In the genomic region with DNA sequence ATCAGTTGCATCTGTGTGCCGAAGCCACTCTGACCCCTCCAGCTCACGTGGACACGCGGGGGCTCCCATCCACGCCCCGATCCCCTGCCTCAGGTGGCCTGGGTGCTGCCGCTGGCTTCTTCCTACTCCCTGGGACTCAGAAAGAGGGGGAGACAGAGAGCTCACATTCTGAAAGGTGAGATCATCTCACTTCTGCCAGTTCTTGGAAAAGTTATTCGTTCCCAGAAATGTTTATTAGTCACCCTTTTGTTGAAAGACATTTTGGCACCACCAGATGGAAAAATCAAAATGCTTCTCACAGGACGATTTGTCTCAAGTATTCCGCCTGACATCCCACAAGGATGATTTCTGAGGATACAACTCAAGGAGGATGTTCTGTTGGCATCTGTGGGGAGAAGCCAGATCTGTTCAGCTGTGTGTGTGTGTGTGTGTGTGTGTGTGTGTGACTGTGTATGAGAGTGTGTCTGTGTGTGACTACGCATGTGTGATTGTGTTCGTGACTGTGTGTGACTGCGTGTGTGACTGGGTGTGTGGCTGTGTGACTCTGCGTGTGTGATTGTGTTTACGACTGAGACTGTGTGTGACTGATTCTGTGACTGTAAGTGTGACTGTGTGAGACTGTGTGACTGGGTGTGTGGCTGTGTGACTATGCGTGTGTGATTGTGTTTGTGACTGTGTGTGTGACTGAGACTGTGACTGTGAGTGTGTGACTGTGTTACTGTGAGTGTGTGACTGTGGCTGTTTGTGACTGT, we compare ENCODE assay signal across 15 cellular contexts.
DNase-seq lines count a peak whose midpoint lies in the region; ATAC-seq and TF ChIP-seq lines count a peak whose summit lies in the region.
"Had no signal": no experiment of that assay in that cellular context is flagged by ENCODE, and none has a peak within 500 bp of the region (broad histone marks: within the 10 kb centered on the region; RNA-seq: fewer than 3 reads in every experiment).

No MANE protein-coding gene starts in this region.

- in situ Hi-C loops in astrocyte of the cerebellum (cut with HindIII; ENCODE audit: low sequenced_read_pairs): no loop called here

- TF ChIP-seq CTCF in astrocyte of the cerebellum (IDR thresholded peaks at IDR 0.05; ENCODE audit: low read depth, low read length, missing control alignments) (peak; percentile 16), suprapubic skin (IDR thresholded peaks at IDR 0.05) (no peak)

- POLR2A ChIA-PET in activated CD4-positive, alpha-beta T cell treated with anti-CD3 and anti-CD28 coated beads for 36 hours (lab: Charles Lee): interaction anchor here (0.8 kb wide), 1 partner anchor 24 kb away, joined by 3 read pairs; no protein-coding TSS in a partner anchor

- intact Hi-C loops in activated CD4-positive, alpha-beta T cell treated with anti-CD3 and anti-CD28 coated beads for 36 hours (cut with DNase I, micrococcal nuclease): loop anchor here (1.0 to 2.0 kb wide), 2 partner anchors 46 to 62 kb away; no protein-coding TSS in a partner anchor

- 25% methylated on average over 13 of the region's 16 CpGs for WGBS in suprapubic skin

- no peaks in the 10 kb centered on the region for H3K9me3 ChIP-seq in suprapubic skin
- H3K9me3 ChIP-seq: right lobe of liver had no signal

- H3K36me3 ChIP-seq in suprapubic skin: no peaks in the 10 kb centered on the region
- H3K36me3 ChIP-seq: right lobe of liver had no signal

- no peak overlapping the region for H3K4me3 Mint-ChIP-seq in activated CD4-positive, alpha-beta T cell treated with anti-CD3 and anti-CD28 coated beads for 36 hours
- H3K4me3 Mint-ChIP-seq: mesothelial cell of epicardium had no signal

- peak; percentile 26 for DNase-seq in activated CD4-positive, alpha-beta T cell treated with anti-CD3 and anti-CD28 coated beads for 36 hours
- DNase-seq in activated CD4-positive, alpha-beta T cell treated with anti-CD3 and anti-CD28 coated beads, Interleukin-2, amount 50 U/mL, for 48 hours: no peak
- peak; percentile 70 for DNase-seq in astrocyte of the cerebellum (ENCODE audit: low read depth)
- peak; percentile 26 for DNase-seq in glomerular visceral epithelial cell (ENCODE audit: extremely low spot score)
- DNase-seq in suprapubic skin (ENCODE audit: low spot score in 2 of 2): peak in 1 of 2 donors; percentile 71
- DNase-seq in GOT3 (lab: John Stamatoyannopoulos, UW): no peak
- no peak for DNase-seq in stimulated activated naive CD4-positive, alpha-beta T cell (lab: John Stamatoyannopoulos, UW)
- DNase-seq: cortex of kidney, DMS79 treated with DMSO at 0.1 percent for 48 hours, KG1, RPMI8226 had no signal

- CTCF ChIA-PET in activated CD4-positive, alpha-beta T cell treated with anti-CD3 and anti-CD28 coated beads for 36 hours (lab: Charles Lee): interaction anchor here (0.8 to 1.2 kb wide), 2 partner anchors 11 to 45 kb away, joined by 3 to 6 read pairs; no protein-coding TSS in a partner anchor

- peak; percentile 51 for TF ChIP-seq EP300 in suprapubic skin (IDR thresholded peaks at IDR 0.05)

- H3K4me1 ChIP-seq in suprapubic skin: peaks cover 29% of the 10 kb centered on the region
- H3K4me1 ChIP-seq: right lobe of liver had no signal

- no peaks in the 10 kb centered on the region for H3K9me3 Mint-ChIP-seq in activated CD4-positive, alpha-beta T cell treated with anti-CD3 and anti-CD28 coated beads for 36 hours (ENCODE audit: low read depth)
- H3K9me3 Mint-ChIP-seq: mesothelial cell of epicardium had no signal

- peaks cover 2% of the 10 kb centered on the region for H3K4me1 Mint-ChIP-seq in activated CD4-positive, alpha-beta T cell treated with anti-CD3 and anti-CD28 coated beads for 36 hours

- H3K36me3 Mint-ChIP-seq in activated CD4-positive, alpha-beta T cell treated with anti-CD3 and anti-CD28 coated beads for 36 hours (ENCODE audit: low read depth): no peaks in the 10 kb centered on the region
- H3K36me3 Mint-ChIP-seq: mesothelial cell of epicardium had no signal

- TF ChIP-seq POLR2A in suprapubic skin (IDR thresholded peaks at IDR 0.05): no peak

- peak overlapping the region; percentile 58 for H3K27ac ChIP-seq in suprapubic skin
- H3K27ac ChIP-seq: 22Rv1, right lobe of liver had no signal

- no peak overlapping the region for H3K27ac Mint-ChIP-seq in activated CD4-positive, alpha-beta T cell treated with anti-CD3 and anti-CD28 coated beads for 36 hours
- H3K27ac Mint-ChIP-seq: mesothelial cell of epicardium had no signal

- H3K27me3 ChIP-seq in suprapubic skin: no peaks in the 10 kb centered on the region
- H3K27me3 ChIP-seq: right lobe of liver had no signal

- no peaks in the 10 kb centered on the region for H3K27me3 Mint-ChIP-seq in activated CD4-positive, alpha-beta T cell treated with anti-CD3 and anti-CD28 coated beads for 36 hours

- no peak overlapping the region for H3K4me3 ChIP-seq in astrocyte of the cerebellum (ENCODE audit: low read depth, low read length)
- no peak overlapping the region for H3K4me3 ChIP-seq in suprapubic skin
- H3K4me3 ChIP-seq: right lobe of liver had no signal

- peak; percentile 67 for ATAC-seq in activated CD4-positive, alpha-beta T cell treated with anti-CD3 and anti-CD28 coated beads for 36 hours
- ATAC-seq in GM21529 (IDR thresholded peaks at IDR 0.05; ENCODE audit: unreplicated experiment): no peak

Comparison
In these comparisons a context has a peak if more than half of its experiments do, and no peak if none do; other contexts are left out.
1. DNase-seq: peak in activated CD4-positive, alpha-beta T cell treated with anti-CD3 and anti-CD28 coated beads for 36 hours (single experiment), astrocyte of the cerebellum (single experiment) and glomerular visceral epithelial cell (single experiment); none in activated CD4-positive, alpha-beta T cell treated with anti-CD3 and anti-CD28 coated beads, Interleukin-2, amount 50 U/mL, for 48 hours (0 of 2), GOT3 (single experiment) and stimulated activated naive CD4-positive, alpha-beta T cell (0 of 6).